9 cellular contexts compared by ENCODE assay signal in genomic region chr14:70045715-70046535, GRCh38.
DNase-seq lines count a peak whose midpoint lies in the region; ATAC-seq and TF ChIP-seq lines count a peak whose summit lies in the region.
"Had no signal": no experiment of that assay in that cellular context is flagged by ENCODE, and none has a peak within 500 bp of the region (broad histone marks: within the 10 kb centered on the region; RNA-seq: fewer than 3 reads in every experiment).

No MANE protein-coding gene starts in this region.

- H3K36me3 ChIP-seq in Loucy (ENCODE audit: insufficient read depth, low read length): no peaks in the 10 kb centered on the region
- no peaks in the 10 kb centered on the region for H3K36me3 ChIP-seq in esophagus muscularis mucosa

- no peak overlapping the region for H2AFZ ChIP-seq in Loucy (ENCODE audit: low read length)

- no peak for ATAC-seq in GM18511 (IDR thresholded peaks at IDR 0.05; ENCODE audit: unreplicated experiment)

- no peak for TF ChIP-seq POLR2A in esophagus muscularis mucosa (IDR thresholded peaks at IDR 0.05; ENCODE audit: low read depth)

- H3K9ac ChIP-seq in Loucy (ENCODE audit: low read depth, low read length, poor library complexity, severe bottlenecking): no peak overlapping the region

- no peak overlapping the region for H3K4me3 Mint-ChIP-seq in activated CD4-positive, alpha-beta T cell treated with anti-CD3 and anti-CD28 coated beads, Interleukin-2, amount 10 ng/mL, durations not matched to agents 7 days and 5 days

- TF ChIP-seq CTCF in Loucy (conservative IDR thresholded peaks at IDR 0.05; ENCODE audit: low read length): peak; percentile 56
- peak; percentile 28 to 66 (median 33) for TF ChIP-seq CTCF in esophagus muscularis mucosa (IDR thresholded peaks at IDR 0.05)

- H3K79me2 ChIP-seq in Loucy (ENCODE audit: insufficient read depth, low read length): no peaks in the 10 kb centered on the region

- no peak overlapping the region for H3K27ac ChIP-seq in esophagus muscularis mucosa (replicated peaks in 1 of 4)
- H3K27ac ChIP-seq: skin epidermis had no signal

- H3K4me1 Mint-ChIP-seq in activated CD4-positive, alpha-beta T cell treated with anti-CD3 and anti-CD28 coated beads, Interleukin-2, amount 10 ng/mL, durations not matched to agents 7 days and 5 days: no peaks in the 10 kb centered on the region

- DNase-seq in EH (ENCODE audit: low read depth) (peak; percentile 61), RPMI8226 (peak; percentile 63), esophagus muscularis mucosa (ENCODE audit: extremely low spot score) (no peak), myocyte (ENCODE audit: low read depth) (peak; percentile 40), AML-193 (lab: John Stamatoyannopoulos, UW) (no peak)
- no peak for DNase-seq in activated CD4-positive, alpha-beta T cell treated with anti-CD3 and anti-CD28 coated beads, Interleukin-2, amount 10 ng/mL, durations not matched to agents 7 days and 5 days

- H3K9me3 ChIP-seq in Loucy (ENCODE audit: insufficient read depth, low read depth, low read length) (no peaks in the 10 kb centered on the region), esophagus muscularis mucosa (no peaks in the 10 kb centered on the region)

- no peaks in the 10 kb centered on the region for H3F3A ChIP-seq in Loucy (ENCODE audit: low read depth)

- no peaks in the 10 kb centered on the region for H3K36me3 Mint-ChIP-seq in activated CD4-positive, alpha-beta T cell treated with anti-CD3 and anti-CD28 coated beads, Interleukin-2, amount 10 ng/mL, durations not matched to agents 7 days and 5 days (ENCODE audit: low read depth)

- no peaks in the 10 kb centered on the region for H3K9me2 ChIP-seq in Loucy (replicated peaks; ENCODE audit: low read depth, low read length)

- no peak overlapping the region for H3K4me2 ChIP-seq in Loucy (ENCODE audit: low read depth, low read length, poor library complexity, severe bottlenecking)

- H3K4me1 ChIP-seq in Loucy (ENCODE audit: insufficient read depth, low read length, poor library complexity, severe bottlenecking) (no peaks in the 10 kb centered on the region), esophagus muscularis mucosa (no peaks in the 10 kb centered on the region)

- TF ChIP-seq EP300 in esophagus muscularis mucosa (IDR thresholded peaks at IDR 0.05): no peak

- intact Hi-C loops in esophagus muscularis mucosa (cut with DNase I): no loop called here

- no peaks in the 10 kb centered on the region for H4K20me1 ChIP-seq in Loucy (ENCODE audit: insufficient read depth, low read length, poor library complexity, severe bottlenecking)

- 42% methylated on average over 23 of the region's 23 CpGs for WGBS in esophagus muscularis mucosa

- CTCF ChIA-PET in activated CD4-positive, alpha-beta T cell treated with anti-CD3 and anti-CD28 coated beads, Interleukin-2, amount 10 ng/mL, durations not matched to agents 7 days and 5 days (lab: Charles Lee): no interaction called here

- H3K27me3 ChIP-seq in Loucy (ENCODE audit: insufficient read depth, low read length, poor library complexity, severe bottlenecking) (no peaks in the 10 kb centered on the region), esophagus muscularis mucosa (peaks cover 0 to 15% (median 0%) of the 10 kb centered on the region in 4 donors)

- no peak overlapping the region for H3K4me3 ChIP-seq in Loucy (ENCODE audit: low read length, poor library complexity, severe bottlenecking)
- no peak overlapping the region for H3K4me3 ChIP-seq in esophagus muscularis mucosa
- H3K4me3 ChIP-seq: skin epidermis had no signal

- POLR2A ChIA-PET in activated CD4-positive, alpha-beta T cell treated with anti-CD3 and anti-CD28 coated beads, Interleukin-2, amount 10 ng/mL, durations not matched to agents 7 days and 5 days (lab: Charles Lee): no interaction called here

- H3K27ac Mint-ChIP-seq in activated CD4-positive, alpha-beta T cell treated with anti-CD3 and anti-CD28 coated beads, Interleukin-2, amount 10 ng/mL, durations not matched to agents 7 days and 5 days: no peak overlapping the region

- H3K27me3 Mint-ChIP-seq in activated CD4-positive, alpha-beta T cell treated with anti-CD3 and anti-CD28 coated beads, Interleukin-2, amount 10 ng/mL, durations not matched to agents 7 days and 5 days: peaks cover 23% of the 10 kb centered on the region

- no peaks in the 10 kb centered on the region for H3K9me3 Mint-ChIP-seq in activated CD4-positive, alpha-beta T cell treated with anti-CD3 and anti-CD28 coated beads, Interleukin-2, amount 10 ng/mL, durations not matched to agents 7 days and 5 days

Comparison
In these comparisons a context has a peak if more than half of its experiments do, and no peak if none do; other contexts are left out.
1. DNase-seq: peak in EH (single experiment), RPMI8226 (single experiment) and myocyte (single experiment); none in esophagus muscularis mucosa (single experiment), AML-193 (0 of 2) and activated CD4-positive, alpha-beta T cell treated with anti-CD3 and anti-CD28 coated beads, Interleukin-2, amount 10 ng/mL, durations not matched to agents 7 days and 5 days (single experiment).